ENCODE assay signal across 35 cellular contexts in the genomic region with DNA sequence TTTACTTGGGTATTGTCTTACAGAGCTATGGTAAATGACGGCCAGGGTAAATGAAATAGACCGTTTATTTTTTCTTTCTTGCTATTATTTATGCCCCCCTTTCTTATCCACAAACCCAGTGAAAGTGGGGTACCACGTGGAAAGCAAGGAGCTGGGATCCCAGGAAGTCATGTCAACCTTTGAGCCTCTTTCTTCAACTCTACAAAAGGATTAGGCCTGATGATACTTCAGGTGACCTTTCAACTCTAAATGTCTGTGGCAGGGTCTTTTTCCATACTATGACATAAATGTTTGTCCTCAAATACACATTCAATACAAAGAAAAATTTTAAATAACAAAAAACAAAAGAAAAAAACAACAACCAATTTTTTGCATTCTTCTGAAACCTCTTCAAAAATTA.
"Had no signal": no experiment of that assay in that cellular context is flagged by ENCODE, and none has a peak within 500 bp of the region (broad histone marks: within the 10 kb centered on the region; RNA-seq: fewer than 3 reads in every experiment).

No MANE protein-coding gene starts in this region.

- DNase-seq: Karpas-422, Kasumi-1, MG63, MM.1S, MV-4-11, NCI-H1048, NCI-H1092, NCI-H1092 treated with DMSO at 0.1 percent for 48 hours, NCI-H1105, NCI-H1105 treated with DMSO at 0.1 percent for 48 hours, NCI-H1417, NCI-H1417 treated with DMSO at 0.1 percent for 48 hours, NCI-H1436, NCI-H1436 treated with DMSO at 0.1 percent for 48 hours, NCI-H146, NCI-H1694, NCI-H1694 treated with DMSO at 0.1 percent for 48 hours, NCI-H187, NCI-H187 treated with DMSO at 0.1 percent for 48 hours, NCI-H1930, NCI-H2029, NCI-H2029 treated with DMSO at 0.1 percent for 48 hours, NCI-H2081, NCI-H2081 treated with DMSO at 0.1 percent for 48 hours, NCI-H2107, NCI-H2171, NCI-H2171 treated with DMSO at 0.1 percent for 48 hours, NCI-H2227 treated with DMSO at 0.1 percent for 48 hours, NCI-H226, NCI-H345, NCI-H446, NCI-H446 treated with DMSO at 0.1 percent for 48 hours, NCI-H510A, NCI-H510A treated with DMSO at 0.1 percent for 48 hours, NCI-H524 had no signal

- H3K9me3 ChIP-seq: MG63 had no signal

- H3K4me3 ChIP-seq: MG63 had no signal

- H3K27me3 ChIP-seq: MG63 had no signal

- H3K36me3 ChIP-seq: MG63 had no signal
